Comparison of ENCODE assay signal across 11 cellular contexts in genomic region chr21:35136586-35137254, GRCh38.
DNase-seq lines count a peak whose midpoint lies in the region; ATAC-seq, FAIRE-seq and TF ChIP-seq lines count a peak whose summit lies in the region.
"Had no signal": no experiment of that assay in that cellular context is flagged by ENCODE, and none has a peak within 500 bp of the region (broad histone marks: within the 10 kb centered on the region; RNA-seq: fewer than 3 reads in every experiment).

No MANE protein-coding gene starts in this region.

- peaks cover 0 to 9% (median 0%) of the 10 kb centered on the region in 3 donors for H3K4me1 ChIP-seq in pancreas

- TF ChIP-seq CTCF in pancreas (IDR thresholded peaks at IDR 0.05), result no peak
- no peak for TF ChIP-seq CTCF in GM10248 (IDR thresholded peaks at IDR 0.05; ENCODE audit: control extremely low read depth, extremely low read depth, low read depth, missing control alignments)

- no peak overlapping the region for H3K4me3 ChIP-seq in pancreas
- H3K4me3 ChIP-seq: psoas muscle had no signal

- peak overlapping the region in 2 of 4 donors; percentile 26 to 66 for H3K27ac ChIP-seq in pancreas
- H3K27ac ChIP-seq: psoas muscle had no signal

- H3K27me3 ChIP-seq in pancreas, result no peaks in the 10 kb centered on the region

- FAIRE-seq in RCC 7860 (lab: Jason Lieb, UNC) (no peak), pancreas (lab: Jason Lieb, UNC) (no peak)

- DNase-seq in ELR (ENCODE audit: low read depth), result peak; percentile 84
- peak; percentile 60 for DNase-seq in RCC 7860 (ENCODE audit: low spot score)
- peak in 1 of 6 donors; percentile 32 for DNase-seq in pancreas
- DNase-seq in GDM1 (lab: John Stamatoyannopoulos, UW), result no peak
- DNase-seq in NCI-H526 (lab: John Stamatoyannopoulos, UW), result no peak
- DNase-seq in T-helper 9 cell, result no peak
- DNase-seq in GM10248 (ENCODE audit: extremely low spot score), result no peak
- DNase-seq: activated CD4-positive, alpha-beta T cell treated with anti-CD3 and anti-CD28 coated beads for 36 hours; DMS 273 treated with DMSO at 0.1 percent for 48 hours; psoas muscle had no signal

- POLR2A ChIA-PET in GM10248 (lab: Yijun Ruan, JAX), result no interaction called here

- intact Hi-C loops in pancreas (cut with DNase I), result no loop called here

- 60 to 67% methylated on average over 1 of the region's 1 CpG for WGBS in pancreas, 2 donors

- H3K9me3 ChIP-seq in pancreas, result no peaks in the 10 kb centered on the region
- H3K9me3 ChIP-seq: psoas muscle had no signal

- CTCF ChIA-PET in GM10248 (lab: Yijun Ruan, JAX), result interaction anchor here (1.0 to 1.4 kb wide), 2 partner anchors 9 to 250 kb away, joined by 3 read pairs; no protein-coding TSS in a partner anchor

- H3K36me3 ChIP-seq in pancreas, result no peaks in the 10 kb centered on the region

- ATAC-seq in esophagus mucosa, result peak; percentile 61
- ATAC-seq in pancreas, result peak in 3 of 4 donors; percentile 63 to 90 (median 75)
- ATAC-seq: activated CD4-positive, alpha-beta T cell treated with anti-CD3 and anti-CD28 coated beads for 36 hours had no signal

Comparison
In these comparisons a context has a peak if more than half of its experiments do, and no peak if none do; other contexts are left out.
1. DNase-seq: peak in ELR (single experiment) and RCC 7860 (single experiment); none in GDM1 (single experiment), NCI-H526 (0 of 2), T-helper 9 cell (single experiment) and GM10248 (single experiment).